In the genomic region with DNA sequence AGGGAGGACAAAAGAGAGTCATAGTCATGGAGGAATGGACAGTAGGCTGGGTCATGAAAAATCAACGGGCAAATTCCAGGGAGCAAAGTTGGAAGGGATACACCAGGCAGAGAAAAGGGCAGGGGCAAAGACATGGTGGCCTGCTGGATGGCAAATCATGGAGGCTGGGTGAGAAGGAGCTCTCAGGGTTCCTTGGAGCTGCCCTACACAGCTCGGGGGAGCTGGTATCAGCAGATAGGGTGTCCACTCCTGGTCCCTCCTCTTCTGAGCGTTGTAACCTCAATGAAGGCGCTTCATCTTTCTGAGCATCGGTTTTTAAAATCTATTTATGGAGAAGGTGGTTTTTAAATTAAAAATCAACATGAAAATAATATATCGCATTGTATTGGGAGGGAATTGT, we compare ENCODE assay signal across 18 cellular contexts. TPM values are rescaled to one million over a fixed set of nuclear protein-coding genes. Genes with fewer than 3 reads are reported as not detected.
DNase-seq lines count a peak whose midpoint lies in the region; ATAC-seq and TF ChIP-seq lines count a peak whose summit lies in the region.
"Had no signal": no experiment of that assay in that cellular context is flagged by ENCODE, and none has a peak within 500 bp of the region (broad histone marks: within the 10 kb centered on the region; RNA-seq: fewer than 3 reads in every experiment).

No MANE protein-coding gene starts in this region.

- no peaks in the 10 kb centered on the region for H3K36me3 ChIP-seq in ACC112 (ENCODE audit: insufficient read depth, low read length)
- H3K36me3 ChIP-seq in GM23248 (ENCODE audit: low read depth): no peaks in the 10 kb centered on the region
- H3K36me3 ChIP-seq in gastroesophageal sphincter: no peaks in the 10 kb centered on the region

- TF ChIP-seq POLR2A in gastroesophageal sphincter (IDR thresholded peaks at IDR 0.05): no peak

- peak overlapping the region; percentile 75 for H3K4me2 ChIP-seq in GM23248 (ENCODE audit: unreplicated experiment)

- ATAC-seq in gastroesophageal sphincter: no peak
- peak; percentile 3 for ATAC-seq in sciatic nerve
- ATAC-seq in GM18867 (IDR thresholded peaks at IDR 0.05; ENCODE audit: unreplicated experiment): no peak

- H2AFZ ChIP-seq in ACC112 (ENCODE audit: low read length, unreplicated experiment): peak overlapping the region; percentile 82
- H2AFZ ChIP-seq in GM23248: peak overlapping the region; percentile 35; the same call in 1 of the 2 replicates

- H3K4me1 ChIP-seq in ACC112 (ENCODE audit: control insufficient read depth, insufficient read depth, low read length, unreplicated experiment) (peaks cover 28% of the 10 kb centered on the region), GM23248 (ENCODE audit: insufficient read depth) (peaks cover 45% of the 10 kb centered on the region), gastroesophageal sphincter (peaks cover 0 to 23% (median 9%) of the 10 kb centered on the region in 3 donors)

- H3K27me3 ChIP-seq in ACC112 (ENCODE audit: insufficient read depth, low read length) (no peaks in the 10 kb centered on the region), GM23248 (replicated peaks; ENCODE audit: insufficient read depth) (no peaks in the 10 kb centered on the region), gastroesophageal sphincter (no peaks in the 10 kb centered on the region)

- DNase-seq in GM23248 (no peak), sciatic nerve (ENCODE audit: low spot score) (peak; percentile 23), DMS114 treated with DMSO at 0.1 percent for 48 hours (lab: John Stamatoyannopoulos, UW; ENCODE audit: unreplicated experiment) (no peak), HCEC 1CT (no peak), superior temporal gyrus (ENCODE audit: extremely low spot score) (no peak)
- DNase-seq: DND-41; H7; Kasumi-1; NCI-H1105 treated with DMSO at 0.1 percent for 48 hours; NCI-H1694 treated with DMSO at 0.1 percent for 48 hours; NCI-H2107; NCI-H510A; NCI-H748 treated with DMSO at 0.1 percent for 48 hours; NK-92 treated with Interleukin-12 subunit alpha and Interleukin-12 subunit beta, amount 100 ng/mL, for 24 hours; SHP77 had no signal

- H3K9ac ChIP-seq in GM23248: no peak overlapping the region

- in situ Hi-C loops in GM23248 (cut with MboI): no loop called here

- 87 to 89% methylated on average over 6 of the region's 6 CpGs for WGBS in GM23248 (ENCODE audit: low coverage in 1 of 2, low lambda C conversion rate in 2 of 2, missing lambda C conversion rate in 2 of 2), 2 experiments
- WGBS in gastroesophageal sphincter (ENCODE audit: low coverage in 1 of 2), 2 donors: 73 to 90% methylated on average over 5 to 6 of the region's 6 CpGs

- H4K20me1 ChIP-seq in GM23248 (ENCODE audit: insufficient read depth): no peaks in the 10 kb centered on the region

- H3K9me3 ChIP-seq in GM23248 (ENCODE audit: low read depth): no peaks in the 10 kb centered on the region
- no peaks in the 10 kb centered on the region for H3K9me3 ChIP-seq in gastroesophageal sphincter

- no peaks in the 10 kb centered on the region for H3K79me2 ChIP-seq in ACC112 (ENCODE audit: control insufficient read depth, insufficient read depth, low read length, unreplicated experiment)
- H3K79me2 ChIP-seq in GM23248 (ENCODE audit: insufficient read depth): no peaks in the 10 kb centered on the region

- no peaks in the 10 kb centered on the region for H3K9me2 ChIP-seq in GM23248 (ENCODE audit: insufficient read depth)

- TF ChIP-seq CTCF in gastroesophageal sphincter (IDR thresholded peaks at IDR 0.05): no peak

- H3K4me3 ChIP-seq in ACC112 (ENCODE audit: low read depth, low read length) (no peak overlapping the region), GM23248 (no peak overlapping the region), gastroesophageal sphincter (no peak overlapping the region)

- H3F3A ChIP-seq in GM23248 (ENCODE audit: insufficient read depth): peaks cover 36% of the 10 kb centered on the region

- intact Hi-C loops in sciatic nerve (cut with DNase I): no loop called here

- H3K27ac ChIP-seq in ACC112 (ENCODE audit: low read depth, low read length) (no peak overlapping the region), GM23248 (peak overlapping the region; percentile 76), gastroesophageal sphincter (peak overlapping the region in 3 of 4 donors; percentile 53 to 55 (median 53))

- TF ChIP-seq EP300 in gastroesophageal sphincter (IDR thresholded peaks at IDR 0.05): no peak

RNA-seq across cellular contexts. Expression of gene EIF5AL1, which starts 27.9 kb away (rescaled TPM):
- 0.63 and 0.65 TPM in 2 replicates for total RNA-seq in GM23248 (2014; rRNA removed; shearing (Covaris generic))
- polyA plus RNA-seq in GM23248 (2016; fragmentation: Nextera tagmentation; extraction: Ambion mirVana): 5.9 and 6.1 TPM in 2 replicates
- total RNA-seq in gastroesophageal sphincter (under 1 TPM; 0.16 to 0.35 (median 0.23) TPM), sciatic nerve (0.09 TPM)

RNA-seq across cellular contexts. Expression of gene ZCCHC24, which starts 39.1 kb away (rescaled TPM):
- total RNA-seq in GM23248 (2014; rRNA removed; shearing (Covaris generic)): 30.3 and 34.0 TPM in 2 replicates
- polyA plus RNA-seq in GM23248 (2016; fragmentation: Nextera tagmentation; extraction: Ambion mirVana): 29.3 and 30.4 TPM in 2 replicates
- total RNA-seq in gastroesophageal sphincter (100 to 1,000 TPM in 1 of 4 donors, 10 to 100 TPM in 3; 60.5 to 186 (median 84.1) TPM), sciatic nerve (150 TPM)
